Comparison of ENCODE assay signal across 1 cellular context in the genomic region with DNA sequence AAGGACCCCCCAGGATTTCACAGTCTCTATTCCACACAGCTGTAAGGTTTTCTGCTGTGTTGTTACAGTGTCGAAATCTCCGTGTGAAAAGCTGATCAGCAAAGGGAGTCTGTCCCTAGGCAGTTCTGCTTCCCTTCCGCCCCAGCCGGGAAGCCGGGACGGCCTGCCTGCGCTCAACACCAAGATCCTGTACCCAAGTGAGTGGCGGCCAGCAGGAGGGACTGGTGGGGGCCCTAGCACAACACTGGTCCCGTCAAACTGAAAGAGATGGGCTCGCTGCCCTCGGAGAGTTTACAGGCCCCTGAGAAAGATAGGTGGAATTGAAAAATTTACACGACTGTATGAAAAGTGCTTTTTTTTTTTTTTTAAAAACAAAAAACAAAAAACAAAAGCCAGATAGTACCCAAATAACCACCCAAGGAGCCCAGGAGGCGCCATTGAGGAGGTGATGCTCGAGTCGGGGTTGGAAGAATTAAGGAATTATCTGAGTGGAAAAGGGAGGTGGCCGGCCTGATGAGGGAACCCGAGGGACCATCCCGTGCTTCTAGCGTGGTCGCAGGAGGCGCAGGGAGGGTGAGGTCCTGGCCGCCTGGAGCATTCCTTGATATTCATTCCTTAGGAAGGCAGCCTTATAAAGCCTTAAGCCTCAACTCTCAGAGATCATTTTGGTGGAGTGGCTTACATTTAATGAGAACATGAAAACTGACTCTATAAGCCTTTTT.
TF ChIP-seq lines count a peak whose summit lies in the region.

No MANE protein-coding gene starts in this region.

TF ChIP-seq in IMR-90, 13 proteins besides CTCF, POLR2A, EP300 and RAD21:
- TF ChIP-seq RCOR1 (IDR thresholded peaks at IDR 0.05; ENCODE audit: insufficient replicate concordance, low read length) = no peak
- TF ChIP-seq, protein P1, sequence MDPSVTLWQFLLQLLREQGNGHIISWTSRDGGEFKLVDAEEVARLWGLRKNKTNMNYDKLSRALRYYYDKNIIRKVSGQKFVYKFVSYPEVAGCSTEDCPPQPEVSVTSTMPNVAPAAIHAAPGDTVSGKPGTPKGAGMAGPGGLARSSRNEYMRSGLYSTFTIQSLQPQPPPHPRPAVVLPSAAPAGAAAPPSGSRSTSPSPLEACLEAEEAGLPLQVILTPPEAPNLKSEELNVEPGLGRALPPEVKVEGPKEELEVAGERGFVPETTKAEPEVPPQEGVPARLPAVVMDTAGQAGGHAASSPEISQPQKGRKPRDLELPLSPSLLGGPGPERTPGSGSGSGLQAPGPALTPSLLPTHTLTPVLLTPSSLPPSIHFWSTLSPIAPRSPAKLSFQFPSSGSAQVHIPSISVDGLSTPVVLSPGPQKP (IDR thresholded peaks at IDR 0.05; ENCODE audit: borderline replicate concordance, low read depth, low read length) = no peak
- no peak for TF ChIP-seq NFE2L2 (IDR thresholded peaks at IDR 0.05; ENCODE audit: low read depth, low read length)
- no peak for TF ChIP-seq MAZ (IDR thresholded peaks at IDR 0.05; ENCODE audit: borderline replicate concordance, low read depth, low read length)
- no peak for TF ChIP-seq MXI1 (IDR thresholded peaks at IDR 0.05; ENCODE audit: borderline replicate concordance, low read depth, low read length)
- TF ChIP-seq, protein P2, sequence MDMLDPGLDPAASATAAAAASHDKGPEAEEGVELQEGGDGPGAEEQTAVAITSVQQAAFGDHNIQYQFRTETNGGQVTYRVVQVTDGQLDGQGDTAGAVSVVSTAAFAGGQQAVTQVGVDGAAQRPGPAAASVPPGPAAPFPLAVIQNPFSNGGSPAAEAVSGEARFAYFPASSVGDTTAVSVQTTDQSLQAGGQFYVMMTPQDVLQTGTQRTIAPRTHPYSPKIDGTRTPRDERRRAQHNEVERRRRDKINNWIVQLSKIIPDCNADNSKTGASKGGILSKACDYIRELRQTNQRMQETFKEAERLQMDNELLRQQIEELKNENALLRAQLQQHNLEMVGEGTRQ (IDR thresholded peaks at IDR 0.05; ENCODE audit: low read depth, low read length) = no peak
- no peak for TF ChIP-seq RFX5 (IDR thresholded peaks at IDR 0.05; ENCODE audit: low read depth, low read length)
- TF ChIP-seq CEBPB (IDR thresholded peaks at IDR 0.05; ENCODE audit: low read depth, low read length) = no peak
- TF ChIP-seq SMC3 (IDR thresholded peaks at IDR 0.05; ENCODE audit: low read depth, low read length) = no peak
- no peak for TF ChIP-seq FOS (IDR thresholded peaks at IDR 0.05; ENCODE audit: low read depth, low read length)
TF ChIP-seq in IMR-90: peak in this region for 0.
